30 cellular contexts compared by ENCODE assay signal in the genomic region with DNA sequence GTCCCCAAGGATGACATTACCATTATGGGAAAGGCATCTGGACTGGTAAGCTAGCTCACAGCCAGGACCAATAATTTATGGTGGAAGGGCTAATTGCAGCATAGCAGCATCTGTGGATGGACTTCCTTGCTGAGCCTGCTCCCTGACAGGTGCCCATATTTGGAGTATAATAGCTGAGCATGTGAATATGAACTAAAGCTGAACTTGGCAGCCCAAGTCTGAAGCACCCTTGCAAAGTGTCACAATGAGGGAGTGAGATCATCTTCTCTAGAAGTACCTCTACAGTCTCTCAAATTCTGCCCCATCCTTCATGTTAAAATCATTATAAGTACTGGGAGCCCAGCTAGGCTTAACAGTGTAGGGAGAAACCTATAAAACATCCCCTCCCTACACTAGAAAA.
"Had no signal": no experiment of that assay in that cellular context is flagged by ENCODE, and none has a peak within 500 bp of the region (broad histone marks: within the 10 kb centered on the region; RNA-seq: fewer than 3 reads in every experiment).

No MANE protein-coding gene starts in this region.

- H3K9me3 ChIP-seq: Peyer's patch, SJSA1 had no signal

- H3K4me1 ChIP-seq: Peyer's patch, SJSA1 had no signal

- H3K27me3 ChIP-seq: cardiac muscle cell, Peyer's patch, SJSA1 had no signal

- H3K9me3 Mint-ChIP-seq: activated B cell treated with CpG ODN at 0.5 μM for 24 hours; activated CD4-positive, alpha-beta memory T cell treated with anti-CD3 and anti-CD28 coated beads for 36 hours; activated CD4-positive, alpha-beta T cell treated with anti-CD3 and anti-CD28 coated beads, Interleukin-2, amount 10 ng/mL, durations not matched to agents 7 days and 5 days; activated T-cell treated with anti-CD3 and anti-CD28 coated beads, Interleukin-2, amount 50 U/mL, for 4 hours; brain; T-helper 2 cell treated with Interferon-gamma antibody and Interleukin-4, amounts not matched to agents 5 μg/mL and 100 μg/mL, for 36 hours had no signal

- H3K36me3 Mint-ChIP-seq: activated CD4-positive, alpha-beta memory T cell treated with anti-CD3 and anti-CD28 coated beads for 36 hours; activated naive CD8-positive, alpha-beta T cell; brain had no signal

- ATAC-seq: activated T-cell treated with anti-CD3 and anti-CD28 coated beads, Interleukin-2, amount 50 U/mL, for 4 hours; SK-N-SH treated with all-trans-retinoic acid at 6 μM for 48 hours had no signal

- H3K27me3 Mint-ChIP-seq: activated B cell treated with CpG ODN at 0.5 μM for 24 hours, brain had no signal

- H3K27ac ChIP-seq: cardiac muscle cell, Peyer's patch, RWPE1, SJSA1 had no signal

- DNase-seq: activated B cell treated with CpG ODN at 0.5 μM for 24 hours; activated CD4-positive, alpha-beta memory T cell treated with anti-CD3 and anti-CD28 coated beads for 36 hours; activated CD4-positive, alpha-beta T cell treated with anti-CD3 and anti-CD28 coated beads for 1 hour; activated CD4-positive, alpha-beta T cell treated with anti-CD3 and anti-CD28 coated beads, Interleukin-2, amount 10 ng/mL, durations not matched to agents 7 days and 5 days; activated CD8-positive, alpha-beta memory T cell treated with anti-CD3 and anti-CD28 coated beads for 24 hours; activated effector memory CD4-positive, alpha-beta T cell treated with anti-CD3 and anti-CD28 coated beads, Interleukin-2, amount 50 U/mL, for 16 hours; activated naive CD4-positive, alpha-beta T cell treated with Interleukin-2 at 50 U/mL for 16 hours; activated T-cell treated with anti-CD3 and anti-CD28 coated beads, Interleukin-2, amount 50 U/mL, for 4 hours; amygdala; cerebellar nuclear complex; Kasumi-1; KBM-7; NCI-H1092; NCI-H1436 treated with DMSO at 0.1 percent for 48 hours; NCI-H187; NCI-H2081 treated with DMSO at 0.1 percent for 48 hours; NCI-H345; NCI-H510A; NCI-H526 treated with DMSO at 0.1 percent for 48 hours; NCI-H82; Peyer's patch; SHP77; SW 1271 had no signal

- H3K4me1 Mint-ChIP-seq: activated B cell treated with CpG ODN at 0.5 μM for 24 hours; activated CD4-positive, alpha-beta T cell treated with anti-CD3 and anti-CD28 coated beads, Interleukin-2, amount 10 ng/mL, durations not matched to agents 7 days and 5 days; brain had no signal

- H3K4me3 Mint-ChIP-seq: activated B cell treated with CpG ODN at 0.5 μM for 24 hours; activated CD4-positive, alpha-beta memory T cell treated with anti-CD3 and anti-CD28 coated beads for 36 hours; activated CD4-positive, alpha-beta T cell treated with anti-CD3 and anti-CD28 coated beads, Interleukin-2, amount 10 ng/mL, durations not matched to agents 7 days and 5 days; activated naive CD8-positive, alpha-beta T cell; activated T-cell treated with anti-CD3 and anti-CD28 coated beads, Interleukin-2, amount 50 U/mL, for 4 hours; brain; T-helper 2 cell treated with Interferon-gamma antibody and Interleukin-4, amounts not matched to agents 5 μg/mL and 100 μg/mL, for 36 hours had no signal

- H3K36me3 ChIP-seq: cardiac muscle cell, Peyer's patch, SJSA1 had no signal

- H3K4me3 ChIP-seq: cardiac muscle cell, Peyer's patch, SJSA1 had no signal

- H3K27ac Mint-ChIP-seq: activated B cell treated with CpG ODN at 0.5 μM for 24 hours; activated CD4-positive, alpha-beta memory T cell treated with anti-CD3 and anti-CD28 coated beads for 36 hours; activated CD4-positive, alpha-beta T cell treated with anti-CD3 and anti-CD28 coated beads, Interleukin-2, amount 10 ng/mL, durations not matched to agents 7 days and 5 days; activated naive CD8-positive, alpha-beta T cell; brain; T-helper 2 cell treated with Interferon-gamma antibody and Interleukin-4, amounts not matched to agents 5 μg/mL and 100 μg/mL, for 36 hours had no signal
